1 cellular context compared by ENCODE assay signal in the genomic region with DNA sequence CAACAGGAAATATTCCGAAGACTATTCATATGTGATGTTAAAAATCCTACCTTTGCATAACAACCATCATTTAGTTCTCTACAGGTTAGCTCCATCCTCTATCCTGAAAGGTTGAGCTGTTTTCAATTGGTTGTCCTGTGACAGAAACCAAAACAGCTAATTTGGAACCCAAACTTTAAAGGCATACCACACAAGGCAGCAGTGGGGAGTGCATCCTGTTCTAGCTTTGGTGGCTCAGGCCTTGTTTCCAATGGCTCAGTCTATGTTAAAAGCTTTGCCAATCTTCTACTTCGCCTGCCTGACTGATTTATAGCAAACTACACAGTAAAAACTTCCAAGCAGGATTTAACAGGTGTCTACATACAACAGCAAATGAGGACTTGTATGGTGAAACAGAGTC.
TF ChIP-seq lines count a peak whose summit lies in the region.

No MANE protein-coding gene starts in this region.

TF ChIP-seq in GM23338, 12 proteins besides CTCF, POLR2A, EP300 and RAD21 (continued from another document):
- TF ChIP-seq EZH2phosphoT487 (IDR thresholded peaks at IDR 0.05; ENCODE audit: unreplicated experiment) (no peak), EZH2 (IDR thresholded peaks at IDR 0.05; ENCODE audit: low read depth, unreplicated experiment) (no peak), CREB1 (CRISPR knock-in tag; IDR thresholded peaks at IDR 0.05; ENCODE audit: low read depth) (no peak), NANOG (IDR thresholded peaks at IDR 0.05; ENCODE audit: borderline replicate concordance) (no peak), ZNF331 (CRISPR knock-in tag; IDR thresholded peaks at IDR 0.05; ENCODE audit: low read depth) (no peak), JUNB (IDR thresholded peaks at IDR 0.05; ENCODE audit: unreplicated experiment) (no peak)
- TF ChIP-seq, protein P1, sequence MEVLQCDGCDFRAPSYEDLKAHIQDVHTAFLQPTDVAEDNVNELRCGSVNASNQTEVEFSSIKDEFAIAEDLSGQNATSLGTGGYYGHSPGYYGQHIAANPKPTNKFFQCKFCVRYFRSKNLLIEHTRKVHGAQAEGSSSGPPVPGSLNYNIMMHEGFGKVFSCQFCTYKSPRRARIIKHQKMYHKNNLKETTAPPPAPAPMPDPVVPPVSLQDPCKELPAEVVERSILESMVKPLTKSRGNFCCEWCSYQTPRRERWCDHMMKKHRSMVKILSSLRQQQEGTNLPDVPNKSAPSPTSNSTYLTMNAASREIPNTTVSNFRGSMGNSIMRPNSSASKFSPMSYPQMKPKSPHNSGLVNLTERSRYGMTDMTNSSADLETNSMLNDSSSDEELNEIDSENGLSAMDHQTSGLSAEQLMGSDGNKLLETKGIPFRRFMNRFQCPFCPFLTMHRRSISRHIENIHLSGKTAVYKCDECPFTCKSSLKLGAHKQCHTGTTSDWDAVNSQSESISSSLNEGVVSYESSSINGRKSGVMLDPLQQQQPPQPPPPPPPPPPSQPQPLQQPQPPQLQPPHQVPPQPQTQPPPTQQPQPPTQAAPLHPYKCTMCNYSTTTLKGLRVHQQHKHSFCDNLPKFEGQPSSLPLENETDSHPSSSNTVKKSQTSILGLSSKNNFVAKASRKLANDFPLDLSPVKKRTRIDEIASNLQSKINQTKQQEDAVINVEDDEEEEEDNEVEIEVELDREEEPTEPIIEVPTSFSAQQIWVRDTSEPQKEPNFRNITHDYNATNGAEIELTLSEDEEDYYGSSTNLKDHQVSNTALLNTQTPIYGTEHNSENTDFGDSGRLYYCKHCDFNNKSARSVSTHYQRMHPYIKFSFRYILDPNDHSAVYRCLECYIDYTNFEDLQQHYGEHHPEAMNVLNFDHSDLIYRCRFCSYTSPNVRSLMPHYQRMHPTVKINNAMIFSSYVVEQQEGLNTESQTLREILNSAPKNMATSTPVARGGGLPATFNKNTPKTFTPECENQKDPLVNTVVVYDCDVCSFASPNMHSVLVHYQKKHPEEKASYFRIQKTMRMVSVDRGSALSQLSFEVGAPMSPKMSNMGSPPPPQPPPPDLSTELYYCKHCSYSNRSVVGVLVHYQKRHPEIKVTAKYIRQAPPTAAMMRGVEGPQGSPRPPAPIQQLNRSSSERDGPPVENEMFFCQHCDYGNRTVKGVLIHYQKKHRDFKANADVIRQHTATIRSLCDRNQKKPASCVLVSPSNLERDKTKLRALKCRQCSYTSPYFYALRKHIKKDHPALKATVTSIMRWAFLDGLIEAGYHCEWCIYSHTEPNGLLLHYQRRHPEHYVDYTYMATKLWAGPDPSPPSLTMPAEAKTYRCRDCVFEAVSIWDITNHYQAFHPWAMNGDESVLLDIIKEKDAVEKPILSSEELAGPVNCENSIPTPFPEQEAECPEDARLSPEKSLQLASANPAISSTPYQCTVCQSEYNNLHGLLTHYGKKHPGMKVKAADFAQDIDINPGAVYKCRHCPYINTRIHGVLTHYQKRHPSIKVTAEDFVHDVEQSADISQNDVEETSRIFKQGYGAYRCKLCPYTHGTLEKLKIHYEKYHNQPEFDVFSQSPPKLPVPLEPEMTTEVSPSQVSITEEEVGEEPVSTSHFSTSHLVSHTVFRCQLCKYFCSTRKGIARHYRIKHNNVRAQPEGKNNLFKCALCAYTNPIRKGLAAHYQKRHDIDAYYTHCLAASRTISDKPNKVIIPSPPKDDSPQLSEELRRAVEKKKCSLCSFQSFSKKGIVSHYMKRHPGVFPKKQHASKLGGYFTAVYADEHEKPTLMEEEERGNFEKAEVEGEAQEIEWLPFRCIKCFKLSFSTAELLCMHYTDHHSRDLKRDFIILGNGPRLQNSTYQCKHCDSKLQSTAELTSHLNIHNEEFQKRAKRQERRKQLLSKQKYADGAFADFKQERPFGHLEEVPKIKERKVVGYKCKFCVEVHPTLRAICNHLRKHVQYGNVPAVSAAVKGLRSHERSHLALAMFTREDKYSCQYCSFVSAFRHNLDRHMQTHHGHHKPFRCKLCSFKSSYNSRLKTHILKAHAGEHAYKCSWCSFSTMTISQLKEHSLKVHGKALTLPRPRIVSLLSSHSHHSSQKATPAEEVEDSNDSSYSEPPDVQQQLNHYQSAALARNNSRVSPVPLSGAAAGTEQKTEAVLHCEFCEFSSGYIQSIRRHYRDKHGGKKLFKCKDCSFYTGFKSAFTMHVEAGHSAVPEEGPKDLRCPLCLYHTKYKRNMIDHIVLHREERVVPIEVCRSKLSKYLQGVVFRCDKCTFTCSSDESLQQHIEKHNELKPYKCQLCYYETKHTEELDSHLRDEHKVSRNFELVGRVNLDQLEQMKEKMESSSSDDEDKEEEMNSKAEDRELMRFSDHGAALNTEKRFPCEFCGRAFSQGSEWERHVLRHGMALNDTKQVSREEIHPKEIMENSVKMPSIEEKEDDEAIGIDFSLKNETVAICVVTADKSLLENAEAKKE (CRISPR knock-in tag; IDR thresholded peaks at IDR 0.05) = no peak
- TF ChIP-seq, protein P2, sequence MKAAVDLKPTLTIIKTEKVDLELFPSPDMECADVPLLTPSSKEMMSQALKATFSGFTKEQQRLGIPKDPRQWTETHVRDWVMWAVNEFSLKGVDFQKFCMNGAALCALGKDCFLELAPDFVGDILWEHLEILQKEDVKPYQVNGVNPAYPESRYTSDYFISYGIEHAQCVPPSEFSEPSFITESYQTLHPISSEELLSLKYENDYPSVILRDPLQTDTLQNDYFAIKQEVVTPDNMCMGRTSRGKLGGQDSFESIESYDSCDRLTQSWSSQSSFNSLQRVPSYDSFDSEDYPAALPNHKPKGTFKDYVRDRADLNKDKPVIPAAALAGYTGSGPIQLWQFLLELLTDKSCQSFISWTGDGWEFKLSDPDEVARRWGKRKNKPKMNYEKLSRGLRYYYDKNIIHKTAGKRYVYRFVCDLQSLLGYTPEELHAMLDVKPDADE (IDR thresholded peaks at IDR 0.05) = no peak
